28 cellular contexts compared by ENCODE assay signal in genomic region chr9:10512144-10512543, GRCh38.
"Had no signal": no experiment of that assay in that cellular context is flagged by ENCODE, and none has a peak within 500 bp of the region (broad histone marks: within the 10 kb centered on the region; RNA-seq: fewer than 3 reads in every experiment).

No MANE protein-coding gene starts in this region.

- H3K4me3 Mint-ChIP-seq: dendritic cell treated with granulocyte-macrophage colony-stimulating factor and Interleukin-4, amounts not matched to agents 40 ng/mL and 50 ng/mL, for 4 days; effector memory CD8-positive, alpha-beta T cell; endodermal cell had no signal

- H3K27ac ChIP-seq: colonic mucosa, coronary artery, dorsolateral prefrontal cortex, epithelial cell of prostate, esophagus muscularis mucosa, esophagus squamous epithelium, foreskin keratinocyte, gastrocnemius medialis, gastroesophageal sphincter, heart left ventricle, heart right ventricle had no signal

- H3K27me3 ChIP-seq: colonic mucosa, dorsolateral prefrontal cortex, esophagus muscularis mucosa, esophagus squamous epithelium, foreskin keratinocyte, gastrocnemius medialis, gastroesophageal sphincter, heart left ventricle, heart right ventricle had no signal

- FAIRE-seq: colon, endometrium, endothelial cell of umbilical vein had no signal

- H3K4me1 ChIP-seq: colonic mucosa, esophagus muscularis mucosa, esophagus squamous epithelium, foreskin keratinocyte, gastrocnemius medialis, gastroesophageal sphincter, heart left ventricle, heart right ventricle had no signal

- H3K27me3 Mint-ChIP-seq: dendritic cell treated with granulocyte-macrophage colony-stimulating factor and Interleukin-4, amounts not matched to agents 40 ng/mL and 50 ng/mL, for 4 days; effector memory CD8-positive, alpha-beta T cell had no signal

- H3K36me3 ChIP-seq: colonic mucosa, esophagus muscularis mucosa, esophagus squamous epithelium, gastrocnemius medialis, gastroesophageal sphincter, heart left ventricle, heart right ventricle had no signal

- H3K9me3 Mint-ChIP-seq: dendritic cell treated with granulocyte-macrophage colony-stimulating factor and Interleukin-4, amounts not matched to agents 40 ng/mL and 50 ng/mL, for 4 days had no signal

- ATAC-seq: effector memory CD8-positive, alpha-beta T cell; esophagus mucosa; foreskin keratinocyte; gastrocnemius medialis; gastroesophageal sphincter; heart left ventricle; heart right ventricle had no signal

- DNase-seq: colonic mucosa; cortex of kidney; dermis blood vessel endothelial cell; dorsolateral prefrontal cortex; effector CD4-positive, alpha-beta T cell; effector CD8-positive, alpha-beta T cell; effector memory CD4-positive, alpha-beta T cell; effector memory CD8-positive, alpha-beta T cell; endodermal cell; erythroblast; esophagus squamous epithelium; foreskin fibroblast; foreskin keratinocyte; foreskin melanocyte; gastrocnemius medialis; glutamatergic neuron; head of caudate nucleus; heart left ventricle; heart right ventricle had no signal

- H3K4me3 ChIP-seq: colonic mucosa, coronary artery, dorsolateral prefrontal cortex, esophagus muscularis mucosa, esophagus squamous epithelium, gastrocnemius medialis, gastroesophageal sphincter, heart left ventricle, heart right ventricle had no signal

- H3K9me3 ChIP-seq: colonic mucosa, esophagus squamous epithelium, gastrocnemius medialis had no signal

- H3K4me1 Mint-ChIP-seq: endodermal cell had no signal

- H3K27ac Mint-ChIP-seq: dendritic cell treated with granulocyte-macrophage colony-stimulating factor and Interleukin-4, amounts not matched to agents 40 ng/mL and 50 ng/mL, for 4 days; effector memory CD8-positive, alpha-beta T cell; endodermal cell had no signal
